19 cellular contexts compared by ENCODE assay signal in genomic region chr1:30371888-30372791, GRCh38.
A peak's percentile ranks its signal among the peaks of the same experiment; 100 is the strongest.
DNase-seq lines count a peak whose midpoint lies in the region; ATAC-seq, FAIRE-seq and TF ChIP-seq lines count a peak whose summit lies in the region.
"Had no signal": no experiment of that assay in that cellular context is flagged by ENCODE, and none has a peak within 500 bp of the region (broad histone marks: within the 10 kb centered on the region; RNA-seq: fewer than 3 reads in every experiment).

No MANE protein-coding gene starts in this region.

- TF ChIP-seq CTCF in kidney (IDR thresholded peaks at IDR 0.05; ENCODE audit: borderline replicate concordance, extremely low read depth, insufficient read depth) (no peak), osteocyte (IDR thresholded peaks at IDR 0.05) (no peak)

- no peak overlapping the region for H3K4me3 ChIP-seq in kidney (ENCODE audit: low read length in 2 of 2)
- H3K4me3 ChIP-seq: GM23338 had no signal

- ATAC-seq in activated CD4-positive, alpha-beta T cell treated with anti-CD3 and anti-CD28 coated beads for 36 hours: no peak
- no peak for ATAC-seq in activated CD8-positive, alpha-beta memory T cell treated with anti-CD3 and anti-CD28 coated beads, Interleukin-2, amount 10 ng/mL, durations not matched to agents 7 days and 5 days
- no peak for ATAC-seq in activated naive CD4-positive, alpha-beta T cell treated with anti-CD3 and anti-CD28 coated beads, Interleukin-2, amount 50 U/mL, for 72 hours
- ATAC-seq: CD8-positive, alpha-beta T cell; Right ventricle myocardium inferior had no signal

- no peak overlapping the region for H3K9ac ChIP-seq in kidney (ENCODE audit: low read length in 2 of 2)

- H3K27ac Mint-ChIP-seq in activated CD4-positive, alpha-beta T cell treated with anti-CD3 and anti-CD28 coated beads for 36 hours: no peak overlapping the region
- H3K27ac Mint-ChIP-seq in activated CD8-positive, alpha-beta memory T cell treated with anti-CD3 and anti-CD28 coated beads, Interleukin-2, amount 10 ng/mL, durations not matched to agents 7 days and 5 days: no peak overlapping the region
- no peak overlapping the region for H3K27ac Mint-ChIP-seq in osteocyte (ENCODE audit: unreplicated experiment)
- H3K27ac Mint-ChIP-seq in activated naive CD4-positive, alpha-beta T cell treated with anti-CD3 and anti-CD28 coated beads, Interleukin-2, amount 50 U/mL, for 72 hours: no peak overlapping the region
- H3K27ac Mint-ChIP-seq: CD8-positive, alpha-beta T cell; GM23338 had no signal

- intact Hi-C loops in activated CD4-positive, alpha-beta T cell treated with anti-CD3 and anti-CD28 coated beads for 36 hours (cut with DNase I, micrococcal nuclease): no loop called here
- intact Hi-C loops in kidney (cut with DNase I): no loop called here

- H3K9me3 Mint-ChIP-seq in activated CD4-positive, alpha-beta T cell treated with anti-CD3 and anti-CD28 coated beads for 36 hours (ENCODE audit: low read depth): no peaks in the 10 kb centered on the region
- H3K9me3 Mint-ChIP-seq in activated CD8-positive, alpha-beta memory T cell treated with anti-CD3 and anti-CD28 coated beads, Interleukin-2, amount 10 ng/mL, durations not matched to agents 7 days and 5 days (ENCODE audit: low read depth): no peaks in the 10 kb centered on the region
- no peaks in the 10 kb centered on the region for H3K9me3 Mint-ChIP-seq in osteocyte (ENCODE audit: unreplicated experiment)
- no peaks in the 10 kb centered on the region for H3K9me3 Mint-ChIP-seq in activated naive CD4-positive, alpha-beta T cell treated with anti-CD3 and anti-CD28 coated beads, Interleukin-2, amount 50 U/mL, for 72 hours
- H3K9me3 Mint-ChIP-seq: CD8-positive, alpha-beta T cell; GM23338 had no signal

- peak; percentile 2 for DNase-seq in activated CD4-positive, alpha-beta T cell treated with anti-CD3 and anti-CD28 coated beads for 1 hour
- no peak for DNase-seq in activated CD4-positive, alpha-beta T cell treated with anti-CD3 and anti-CD28 coated beads for 36 hours
- peak; percentile 27 for DNase-seq in activated CD8-positive, alpha-beta memory T cell treated with anti-CD3 and anti-CD28 coated beads, Interleukin-2, amount 10 ng/mL, durations not matched to agents 7 days and 5 days
- peak; percentile 40 for DNase-seq in kidney
- peak; percentile 73 for DNase-seq in osteocyte (ENCODE audit: extremely low spot score, unreplicated experiment)
- no peak for DNase-seq in stimulated activated CD4-positive, alpha-beta T cell treated with anti-CD3 and anti-CD28 coated beads, Interleukin-2, amount 100 ng/mL, for 24 hours
- no peak for DNase-seq in activated naive CD4-positive, alpha-beta T cell treated with anti-CD3 and anti-CD28 coated beads, Interleukin-2, amount 50 U/mL, for 72 hours (ENCODE audit: low spot score in 2 of 2)
- DNase-seq in HK-2 (ENCODE audit: unreplicated experiment): no peak
- DNase-seq: 8988T, BE2C, DMS79, NCI-H1436, NCI-H2029, NCI-H2171 treated with DMSO at 0.1 percent for 48 hours, NCI-H774 had no signal

- no peaks in the 10 kb centered on the region for H3K36me3 Mint-ChIP-seq in activated CD4-positive, alpha-beta T cell treated with anti-CD3 and anti-CD28 coated beads for 36 hours (ENCODE audit: low read depth)
- no peaks in the 10 kb centered on the region for H3K36me3 Mint-ChIP-seq in activated CD8-positive, alpha-beta memory T cell treated with anti-CD3 and anti-CD28 coated beads, Interleukin-2, amount 10 ng/mL, durations not matched to agents 7 days and 5 days
- H3K36me3 Mint-ChIP-seq in osteocyte (ENCODE audit: unreplicated experiment): no peaks in the 10 kb centered on the region
- H3K36me3 Mint-ChIP-seq in activated naive CD4-positive, alpha-beta T cell treated with anti-CD3 and anti-CD28 coated beads, Interleukin-2, amount 50 U/mL, for 72 hours: no peaks in the 10 kb centered on the region
- H3K36me3 Mint-ChIP-seq: CD8-positive, alpha-beta T cell had no signal

- no peak overlapping the region for H3K4me3 Mint-ChIP-seq in activated CD4-positive, alpha-beta T cell treated with anti-CD3 and anti-CD28 coated beads for 36 hours
- H3K4me3 Mint-ChIP-seq in activated CD8-positive, alpha-beta memory T cell treated with anti-CD3 and anti-CD28 coated beads, Interleukin-2, amount 10 ng/mL, durations not matched to agents 7 days and 5 days: no peak overlapping the region
- no peak overlapping the region for H3K4me3 Mint-ChIP-seq in osteocyte (ENCODE audit: unreplicated experiment)
- H3K4me3 Mint-ChIP-seq: CD8-positive, alpha-beta T cell; GM23338 had no signal

- no peak for FAIRE-seq in kidney (lab: Jason Lieb, UNC)
- FAIRE-seq: D721Med had no signal

- no peaks in the 10 kb centered on the region for H3K4me1 ChIP-seq in kidney (ENCODE audit: control insufficient read depth in 1 of 2, insufficient read depth in 1 of 2, low read depth in 1 of 2, low read length in 2 of 2)
- H3K4me1 ChIP-seq: BE2C had no signal

- POLR2A ChIA-PET in activated CD4-positive, alpha-beta T cell treated with anti-CD3 and anti-CD28 coated beads for 36 hours (lab: Charles Lee): no interaction called here

- H3K36me3 ChIP-seq in kidney (ENCODE audit: control insufficient read depth in 1 of 2, insufficient read depth in 2 of 2, low read length in 2 of 2): no peaks in the 10 kb centered on the region
- H3K36me3 ChIP-seq: BE2C had no signal

- H3K9me3 ChIP-seq in kidney (ENCODE audit: control insufficient read depth in 1 of 2, low read length in 2 of 2): no peaks in the 10 kb centered on the region
- H3K9me3 ChIP-seq: BE2C had no signal

- H3K4me1 Mint-ChIP-seq in activated CD4-positive, alpha-beta T cell treated with anti-CD3 and anti-CD28 coated beads for 36 hours: no peaks in the 10 kb centered on the region
- no peaks in the 10 kb centered on the region for H3K4me1 Mint-ChIP-seq in activated CD8-positive, alpha-beta memory T cell treated with anti-CD3 and anti-CD28 coated beads, Interleukin-2, amount 10 ng/mL, durations not matched to agents 7 days and 5 days
- H3K4me1 Mint-ChIP-seq in osteocyte (ENCODE audit: unreplicated experiment): no peaks in the 10 kb centered on the region

- CTCF ChIA-PET in activated CD4-positive, alpha-beta T cell treated with anti-CD3 and anti-CD28 coated beads for 36 hours (lab: Charles Lee): no interaction called here
- CTCF ChIA-PET in activated CD8-positive, alpha-beta memory T cell treated with anti-CD3 and anti-CD28 coated beads, Interleukin-2, amount 10 ng/mL, durations not matched to agents 7 days and 5 days (lab: Charles Lee): no interaction called here

- H3K27ac ChIP-seq in kidney (ENCODE audit: low read depth in 2 of 2, low read length in 2 of 2): no peak overlapping the region

- no peaks in the 10 kb centered on the region for H3K27me3 Mint-ChIP-seq in activated CD4-positive, alpha-beta T cell treated with anti-CD3 and anti-CD28 coated beads for 36 hours
- H3K27me3 Mint-ChIP-seq in activated CD8-positive, alpha-beta memory T cell treated with anti-CD3 and anti-CD28 coated beads, Interleukin-2, amount 10 ng/mL, durations not matched to agents 7 days and 5 days: peaks cover 3% of the 10 kb centered on the region
- H3K27me3 Mint-ChIP-seq in osteocyte (ENCODE audit: unreplicated experiment): no peaks in the 10 kb centered on the region

Comparison
In these comparisons a context has a peak if more than half of its experiments do, and no peak if none do; other contexts are left out.
1. DNase-seq: peak in activated CD4-positive, alpha-beta T cell treated with anti-CD3 and anti-CD28 coated beads for 1 hour (single experiment), activated CD8-positive, alpha-beta memory T cell treated with anti-CD3 and anti-CD28 coated beads, Interleukin-2, amount 10 ng/mL, durations not matched to agents 7 days and 5 days (single experiment), kidney (single experiment) and osteocyte (single experiment); none in activated CD4-positive, alpha-beta T cell treated with anti-CD3 and anti-CD28 coated beads for 36 hours (single experiment), stimulated activated CD4-positive, alpha-beta T cell treated with anti-CD3 and anti-CD28 coated beads, Interleukin-2, amount 100 ng/mL, for 24 hours (0 of 2), activated naive CD4-positive, alpha-beta T cell treated with anti-CD3 and anti-CD28 coated beads, Interleukin-2, amount 50 U/mL, for 72 hours (0 of 2) and HK-2 (single experiment).